3 cellular contexts compared by ENCODE assay signal in the genomic region with DNA sequence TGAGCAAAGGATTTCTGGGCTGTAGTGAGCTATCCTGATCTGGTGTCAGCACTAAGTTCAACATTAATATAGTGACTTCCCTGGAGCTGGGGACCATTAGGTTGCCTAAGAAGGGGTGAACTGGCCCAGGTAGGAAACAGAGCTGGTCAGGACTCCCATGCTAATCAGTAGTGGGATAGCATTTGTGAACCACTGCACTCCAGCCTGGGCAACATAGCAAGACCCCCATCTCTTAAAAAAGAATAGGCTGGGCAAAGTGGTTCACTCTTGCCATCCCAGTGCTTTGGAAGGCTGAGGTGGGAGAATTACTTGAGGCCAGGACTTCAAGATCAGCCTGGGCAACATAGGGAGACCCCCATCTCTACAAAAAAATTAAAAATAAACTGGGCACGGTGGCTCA.
TF ChIP-seq lines count a peak whose summit lies in the region.

No MANE protein-coding gene starts in this region.

TF ChIP-seq in HepG2, 621 proteins besides CTCF, POLR2A, EP300 and RAD21:
- TF ChIP-seq ZNF121 (CRISPR knock-in tag; IDR thresholded peaks at IDR 0.05): peak; percentile 57; the same call in 1 of the 2 replicates
- no peak for TF ChIP-seq ERF (CRISPR knock-in tag; IDR thresholded peaks at IDR 0.05)

TF ChIP-seq in HEK293, 187 proteins besides CTCF, POLR2A, EP300 and RAD21:
- TF ChIP-seq ZNF121 (tag by site-specific recombination; IDR thresholded peaks at IDR 0.05) (peak; percentile 56), ZNF138 (tag by site-specific recombination; IDR thresholded peaks at IDR 0.05; ENCODE audit: borderline replicate concordance) (no peak)

TF ChIP-seq in K562, 482 proteins besides CTCF, POLR2A, EP300 and RAD21:
- TF ChIP-seq EGR1 (conservative IDR thresholded peaks at IDR 0.05) (no peak), ZNF121 (CRISPR knock-in tag; conservative IDR thresholded peaks at IDR 0.05) (peak; percentile 38; the same call in 1 of the 2 replicates)
- TF ChIP-seq, protein P1, sequence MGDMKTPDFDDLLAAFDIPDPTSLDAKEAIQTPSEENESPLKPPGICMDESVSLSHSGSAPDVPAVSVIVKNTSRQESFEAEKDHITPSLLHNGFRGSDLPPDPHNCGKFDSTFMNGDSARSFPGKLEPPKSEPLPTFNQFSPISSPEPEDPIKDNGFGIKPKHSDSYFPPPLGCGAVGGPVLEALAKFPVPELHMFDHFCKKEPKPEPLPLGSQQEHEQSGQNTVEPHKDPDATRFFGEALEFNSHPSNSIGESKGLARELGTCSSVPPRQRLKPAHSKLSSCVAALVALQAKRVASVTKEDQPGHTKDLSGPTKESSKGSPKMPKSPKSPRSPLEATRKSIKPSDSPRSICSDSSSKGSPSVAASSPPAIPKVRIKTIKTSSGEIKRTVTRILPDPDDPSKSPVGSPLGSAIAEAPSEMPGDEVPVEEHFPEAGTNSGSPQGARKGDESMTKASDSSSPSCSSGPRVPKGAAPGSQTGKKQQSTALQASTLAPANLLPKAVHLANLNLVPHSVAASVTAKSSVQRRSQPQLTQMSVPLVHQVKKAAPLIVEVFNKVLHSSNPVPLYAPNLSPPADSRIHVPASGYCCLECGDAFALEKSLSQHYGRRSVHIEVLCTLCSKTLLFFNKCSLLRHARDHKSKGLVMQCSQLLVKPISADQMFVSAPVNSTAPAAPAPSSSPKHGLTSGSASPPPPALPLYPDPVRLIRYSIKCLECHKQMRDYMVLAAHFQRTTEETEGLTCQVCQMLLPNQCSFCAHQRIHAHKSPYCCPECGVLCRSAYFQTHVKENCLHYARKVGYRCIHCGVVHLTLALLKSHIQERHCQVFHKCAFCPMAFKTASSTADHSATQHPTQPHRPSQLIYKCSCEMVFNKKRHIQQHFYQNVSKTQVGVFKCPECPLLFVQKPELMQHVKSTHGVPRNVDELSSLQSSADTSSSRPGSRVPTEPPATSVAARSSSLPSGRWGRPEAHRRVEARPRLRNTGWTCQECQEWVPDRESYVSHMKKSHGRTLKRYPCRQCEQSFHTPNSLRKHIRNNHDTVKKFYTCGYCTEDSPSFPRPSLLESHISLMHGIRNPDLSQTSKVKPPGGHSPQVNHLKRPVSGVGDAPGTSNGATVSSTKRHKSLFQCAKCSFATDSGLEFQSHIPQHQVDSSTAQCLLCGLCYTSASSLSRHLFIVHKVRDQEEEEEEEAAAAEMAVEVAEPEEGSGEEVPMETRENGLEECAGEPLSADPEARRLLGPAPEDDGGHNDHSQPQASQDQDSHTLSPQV (IDR thresholded peaks at IDR 0.05): no peak
- TF ChIP-seq, protein P2, sequence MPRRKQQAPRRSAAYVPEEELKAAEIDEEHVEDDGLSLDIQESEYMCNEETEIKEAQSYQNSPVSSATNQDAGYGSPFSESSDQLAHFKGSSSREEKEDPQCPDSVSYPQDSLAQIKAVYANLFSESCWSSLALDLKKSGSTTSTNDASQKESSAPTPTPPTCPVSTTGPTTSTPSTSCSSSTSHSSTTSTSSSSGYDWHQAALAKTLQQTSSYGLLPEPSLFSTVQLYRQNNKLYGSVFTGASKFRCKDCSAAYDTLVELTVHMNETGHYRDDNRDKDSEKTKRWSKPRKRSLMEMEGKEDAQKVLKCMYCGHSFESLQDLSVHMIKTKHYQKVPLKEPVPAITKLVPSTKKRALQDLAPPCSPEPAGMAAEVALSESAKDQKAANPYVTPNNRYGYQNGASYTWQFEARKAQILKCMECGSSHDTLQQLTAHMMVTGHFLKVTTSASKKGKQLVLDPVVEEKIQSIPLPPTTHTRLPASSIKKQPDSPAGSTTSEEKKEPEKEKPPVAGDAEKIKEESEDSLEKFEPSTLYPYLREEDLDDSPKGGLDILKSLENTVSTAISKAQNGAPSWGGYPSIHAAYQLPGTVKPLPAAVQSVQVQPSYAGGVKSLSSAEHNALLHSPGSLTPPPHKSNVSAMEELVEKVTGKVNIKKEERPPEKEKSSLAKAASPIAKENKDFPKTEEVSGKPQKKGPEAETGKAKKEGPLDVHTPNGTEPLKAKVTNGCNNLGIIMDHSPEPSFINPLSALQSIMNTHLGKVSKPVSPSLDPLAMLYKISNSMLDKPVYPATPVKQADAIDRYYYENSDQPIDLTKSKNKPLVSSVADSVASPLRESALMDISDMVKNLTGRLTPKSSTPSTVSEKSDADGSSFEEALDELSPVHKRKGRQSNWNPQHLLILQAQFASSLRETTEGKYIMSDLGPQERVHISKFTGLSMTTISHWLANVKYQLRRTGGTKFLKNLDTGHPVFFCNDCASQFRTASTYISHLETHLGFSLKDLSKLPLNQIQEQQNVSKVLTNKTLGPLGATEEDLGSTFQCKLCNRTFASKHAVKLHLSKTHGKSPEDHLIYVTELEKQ (CRISPR knock-in tag; IDR thresholded peaks at IDR 0.05): no peak
